2 cellular contexts compared by ENCODE assay signal in the genomic region with DNA sequence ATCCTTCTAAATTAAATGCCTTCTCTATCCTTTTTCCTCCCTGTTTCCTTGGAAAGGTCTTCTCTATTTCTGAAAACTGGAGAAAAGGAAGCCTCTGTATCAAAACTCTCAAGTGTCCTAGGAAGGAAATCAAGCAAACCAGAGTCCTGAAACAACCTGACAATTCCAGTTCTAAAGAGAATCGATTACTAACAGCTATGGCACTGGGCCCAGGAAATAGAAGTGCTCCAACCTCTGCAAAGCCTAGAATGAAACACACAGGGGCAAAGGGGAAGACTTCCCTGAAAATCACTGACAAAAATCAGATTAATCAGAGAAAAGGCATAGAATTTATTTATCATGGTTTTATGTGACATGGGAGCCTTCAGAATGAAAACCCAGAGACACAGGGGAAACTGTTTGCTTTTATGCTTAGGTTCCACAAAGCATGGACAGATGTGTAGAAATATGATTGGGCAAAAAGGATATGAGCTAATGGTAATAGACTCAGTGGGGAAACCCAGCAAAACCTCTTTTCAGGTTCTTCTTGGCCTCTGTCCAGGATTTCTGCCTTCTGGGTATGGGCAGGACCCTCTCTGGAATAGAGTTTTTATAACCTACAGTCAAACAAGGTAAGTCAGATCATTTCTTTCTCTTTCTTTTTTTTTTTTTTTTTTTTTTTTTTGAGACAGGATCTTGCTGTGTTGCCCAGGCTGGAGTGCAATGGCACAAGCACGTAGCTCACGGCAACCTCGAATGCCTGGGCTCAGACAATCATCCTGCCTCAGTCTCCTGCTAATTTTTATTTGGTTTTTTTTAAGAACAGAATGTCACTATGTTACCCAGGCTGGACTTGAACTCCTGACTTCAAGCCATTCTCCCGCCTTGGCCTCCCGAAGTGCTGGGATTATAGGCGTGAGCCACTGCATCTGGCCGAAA.
TF ChIP-seq lines count a peak whose summit lies in the region.

No MANE protein-coding gene starts in this region.

TF ChIP-seq in HepG2, 621 proteins besides CTCF, POLR2A, EP300 and RAD21:
- TF ChIP-seq CREM (IDR thresholded peaks at IDR 0.05) (no peak), CREM (CRISPR knock-in tag; IDR thresholded peaks at IDR 0.05) (no peak), ELF1 (CRISPR knock-in tag; IDR thresholded peaks at IDR 0.05) (no peak), ZNF703 (CRISPR knock-in tag; IDR thresholded peaks at IDR 0.05; ENCODE audit: borderline replicate concordance) (no peak), NFRKB (IDR thresholded peaks at IDR 0.05) (no peak), ZFY (CRISPR knock-in tag; IDR thresholded peaks at IDR 0.05) (no peak), RARG (CRISPR knock-in tag; IDR thresholded peaks at IDR 0.05; ENCODE audit: low read depth) (no peak), ZNF333 (CRISPR knock-in tag; IDR thresholded peaks at IDR 0.05; ENCODE audit: borderline replicate concordance) (no peak), TBX3 (IDR thresholded peaks at IDR 0.05; ENCODE audit: borderline replicate concordance) (no peak), MED13 (CRISPR knock-in tag; IDR thresholded peaks at IDR 0.05) (no peak), RFX5 (IDR thresholded peaks at IDR 0.05; ENCODE audit: low read depth, low read length) (no peak), CAMTA2 (CRISPR knock-in tag; IDR thresholded peaks at IDR 0.05; ENCODE audit: borderline replicate concordance) (no peak), ZNF782 (CRISPR knock-in tag; IDR thresholded peaks at IDR 0.05; ENCODE audit: borderline replicate concordance) (no peak), ZNF530 (CRISPR knock-in tag; IDR thresholded peaks at IDR 0.05; ENCODE audit: low read depth) (no peak), SRY (CRISPR knock-in tag; IDR thresholded peaks at IDR 0.05) (no peak)
- TF ChIP-seq, protein P1, sequence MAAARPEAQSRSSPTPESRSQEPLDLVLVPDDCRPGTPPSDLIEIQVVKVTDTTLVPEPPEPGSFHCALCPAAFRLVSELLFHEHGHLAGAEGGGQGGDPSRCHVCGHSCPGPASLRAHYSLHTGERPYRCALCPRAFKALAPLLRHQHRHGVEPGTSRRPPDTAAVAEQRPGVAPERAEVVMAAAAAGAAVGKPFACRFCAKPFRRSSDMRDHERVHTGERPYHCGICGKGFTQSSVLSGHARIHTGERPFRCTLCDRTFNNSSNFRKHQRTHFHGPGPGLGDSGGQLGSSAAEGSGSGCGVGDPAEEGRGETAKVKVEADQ (CRISPR knock-in tag; IDR thresholded peaks at IDR 0.05; ENCODE audit: borderline replicate concordance), result no peak
TF ChIP-seq in HepG2: peak in this region for 0.

TF ChIP-seq in K562, 482 proteins besides CTCF, POLR2A, EP300 and RAD21:
- TF ChIP-seq CBX2 (IDR thresholded peaks at IDR 0.05; ENCODE audit: insufficient read depth, low read length, poor library complexity, severe bottlenecking), result no peak
- TF ChIP-seq ZNF121 (CRISPR knock-in tag; conservative IDR thresholded peaks at IDR 0.05), result peak; percentile 92
- TF ChIP-seq CXXC5 (CRISPR knock-in tag; IDR thresholded peaks at IDR 0.05), result no peak
- peak; percentile 60 for TF ChIP-seq BCOR (IDR thresholded peaks at IDR 0.05)
- TF ChIP-seq RBM25 (IDR thresholded peaks at IDR 0.05; ENCODE audit: low read depth, low read length, severe bottlenecking), result peak; percentile 59
